8 cellular contexts compared by ENCODE assay signal in the genomic region with DNA sequence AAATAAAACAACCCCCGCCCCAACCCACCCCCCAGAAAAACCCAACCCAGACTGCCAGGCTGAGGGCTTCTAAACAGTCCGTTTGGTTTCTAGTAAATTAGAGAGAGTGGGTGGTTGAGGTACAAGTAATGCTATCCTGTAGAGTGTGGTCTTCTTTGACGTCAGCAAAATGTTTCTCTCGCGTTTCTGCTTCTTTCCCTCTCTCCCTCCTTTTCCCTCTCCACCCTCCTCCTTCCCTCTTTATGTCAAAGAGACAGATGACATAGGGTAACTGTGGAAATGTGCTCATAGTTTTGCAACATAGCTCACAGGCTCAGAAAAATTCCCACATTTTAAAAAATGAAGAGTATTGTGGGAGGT.
DNase-seq lines count a peak whose midpoint lies in the region; ATAC-seq, FAIRE-seq and TF ChIP-seq lines count a peak whose summit lies in the region.

No MANE protein-coding gene starts in this region.

- peaks cover 2% of the 10 kb centered on the region for H3K9me3 Mint-ChIP-seq in activated CD4-positive, alpha-beta T cell treated with anti-CD3 and anti-CD28 coated beads, Interleukin-2, amount 10 ng/mL, durations not matched to agents 24 days and 14 days

- peak overlapping the region; percentile 30 for H3K9ac ChIP-seq in GM12878 (ENCODE audit: control insufficient read depth, insufficient read depth, low read length)

- peak; percentile 61 for DNase-seq in activated CD4-positive, alpha-beta T cell treated with anti-CD3 and anti-CD28 coated beads, Interleukin-2, amount 10 ng/mL, durations not matched to agents 24 days and 14 days
- no peak for DNase-seq in activated CD4-positive, alpha-beta T cell treated with anti-CD3 and anti-CD28 coated beads, Interleukin-2, amount 50 U/mL, for 1 hour
- no peak for DNase-seq in GM12878 (ENCODE audit: low read depth, low spot score)
- DNase-seq in right lobe of liver = no peak
- DNase-seq in tibial artery = no peak
- no peak for DNase-seq in effector CD8-positive, alpha-beta T cell (lab: John Stamatoyannopoulos, UW)

- H3K9me3 ChIP-seq in GM12878 (replicated peaks; ENCODE audit: control insufficient read depth, insufficient read depth, low read length) (no peaks in the 10 kb centered on the region), right lobe of liver (no peaks in the 10 kb centered on the region), tibial artery (no peaks in the 10 kb centered on the region)

- peak overlapping the region; percentile 63 for H3K4me3 Mint-ChIP-seq in activated CD4-positive, alpha-beta T cell treated with anti-CD3 and anti-CD28 coated beads, Interleukin-2, amount 10 ng/mL, durations not matched to agents 24 days and 14 days

- H3K36me3 ChIP-seq in GM12878 (ENCODE audit: control insufficient read depth in 2 of 2, insufficient read depth in 2 of 2, low read length in 1 of 2) (no peaks in the 10 kb centered on the region), right lobe of liver (no peaks in the 10 kb centered on the region), tibial artery (no peaks in the 10 kb centered on the region)

- peak overlapping the region; percentile 79 for H3K27ac Mint-ChIP-seq in activated CD4-positive, alpha-beta T cell treated with anti-CD3 and anti-CD28 coated beads, Interleukin-2, amount 10 ng/mL, durations not matched to agents 24 days and 14 days

- no peaks in the 10 kb centered on the region for H3K27me3 Mint-ChIP-seq in activated CD4-positive, alpha-beta T cell treated with anti-CD3 and anti-CD28 coated beads, Interleukin-2, amount 10 ng/mL, durations not matched to agents 24 days and 14 days

- H4K20me1 ChIP-seq in GM12878 (ENCODE audit: control insufficient read depth, insufficient read depth) = no peaks in the 10 kb centered on the region

- ATAC-seq in GM12878 = peak; percentile 35
- no peak for ATAC-seq in right lobe of liver
- ATAC-seq in GM21723 (IDR thresholded peaks at IDR 0.05; ENCODE audit: unreplicated experiment) = no peak
- no peak for ATAC-seq in GM18511 (IDR thresholded peaks at IDR 0.05; ENCODE audit: unreplicated experiment)

- no peak overlapping the region for H3K4me2 ChIP-seq in GM12878 (ENCODE audit: control insufficient read depth, insufficient read depth)

- peaks cover 59% of the 10 kb centered on the region for H3K4me1 Mint-ChIP-seq in activated CD4-positive, alpha-beta T cell treated with anti-CD3 and anti-CD28 coated beads, Interleukin-2, amount 10 ng/mL, durations not matched to agents 24 days and 14 days

- in situ Hi-C loops in GM12878 (cut with MboI) = loop anchor here (5.0 to 10.0 kb wide), 2 partner anchors 128 to 366 kb away; no protein-coding TSS in a partner anchor

- SMC1A ChIA-PET in GM12878 (lab: Charles Lee; ENCODE audit: uncharacterized antibody, unreplicated experiment) = interaction anchor here (0.8 to 13.6 kb wide), 21 partner anchors 6 to 470 kb away, joined by 3 to 229 read pairs (median 5); no protein-coding TSS in a partner anchor

- no TSS peak for BruUV-seq in GM12878 (replicated peaks; lab: Mats Ljungman, UMichigan)

- FAIRE-seq in GM12878 (lab: Jason Lieb, UNC) = no peak

- H3K36me3 Mint-ChIP-seq in activated CD4-positive, alpha-beta T cell treated with anti-CD3 and anti-CD28 coated beads, Interleukin-2, amount 10 ng/mL, durations not matched to agents 24 days and 14 days (ENCODE audit: low read depth) = peaks cover 8% of the 10 kb centered on the region

- CTCF ChIA-PET in GM12878 (lab: Yijun Ruan, JAX) = interaction anchor here (1.0 to 3.3 kb wide), 5 partner anchors 8 to 470 kb away, joined by 4 to 15 read pairs (median 7); no protein-coding TSS in a partner anchor

- TF ChIP-seq RAD21 in GM12878 (IDR thresholded peaks at IDR 0.05; ENCODE audit: insufficient read depth, low read depth, low read length) = peak; percentile 8; the same call in 1 of the 2 replicates

- peak; percentile 74 to 84; a peak in 3 of 4 replicates for TF ChIP-seq EP300 in GM12878 (IDR thresholded peaks at IDR 0.05; ENCODE audit: borderline replicate concordance in 1 of 2, control insufficient read depth in 1 of 2, low read depth in 2 of 2, low read length in 2 of 2)

- H3K27me3 ChIP-seq in GM12878 (replicated peaks in 1 of 2; ENCODE audit: control insufficient read depth in 2 of 2, insufficient read depth in 2 of 2, low read length in 1 of 2) = no peaks in the 10 kb centered on the region
- H3K27me3 ChIP-seq in right lobe of liver = no peaks in the 10 kb centered on the region
- H3K27me3 ChIP-seq in tibial artery = no peaks in the 10 kb centered on the region

- H3K4me3 ChIP-seq in GM12878 = no peak overlapping the region
- peak overlapping the region; percentile 19 to 47 (median 39) for H3K4me3 ChIP-seq in right lobe of liver
- H3K4me3 ChIP-seq in tibial artery = peak overlapping the region; percentile 30 to 45

- H3K4me1 ChIP-seq in GM12878 (ENCODE audit: control insufficient read depth, insufficient read depth, low read length) (peaks cover 60% of the 10 kb centered on the region), right lobe of liver (peaks cover 0 to 70% (median 30%) of the 10 kb centered on the region in 4 donors), tibial artery (peaks cover 6 to 55% (median 35%) of the 10 kb centered on the region in 4 donors)

- WGBS in GM12878 (ENCODE audit: insufficient coverage, insufficient replicate concordance, low lambda C conversion rate, missing lambda C conversion rate) = 1% methylated on average over 5 of the region's 5 CpGs
- 2% methylated on average over 5 of the region's 5 CpGs for WGBS in right lobe of liver (ENCODE audit: insufficient coverage, low coverage, low lambda C conversion rate, missing lambda C conversion rate)

- intact Hi-C loops in activated CD4-positive, alpha-beta T cell treated with anti-CD3 and anti-CD28 coated beads, Interleukin-2, amount 10 ng/mL, durations not matched to agents 24 days and 14 days (cut with micrococcal nuclease) = loop anchor here (1.0 to 2.0 kb wide), 2 partner anchors 8 to 40 kb away; no protein-coding TSS in a partner anchor
- intact Hi-C loops in GM12878 (cut with micrococcal nuclease; ENCODE audit: unreplicated experiment) = loop anchor here (2.0 kb wide), 5 partner anchors 40 to 128 kb away; no protein-coding TSS in a partner anchor
- intact Hi-C loops in right lobe of liver (cut with DNase I) = loop anchor here in 1 of 2 donors (10.0 kb wide), 3 partner anchors 104 to 436 kb away; partner anchors contain the start of gene IRF2BP2
- intact Hi-C loops in tibial artery (cut with DNase I; ENCODE audit: low total_unique reads) = loop anchor here (5.0 kb wide), 1 partner anchor 53 kb away; no protein-coding TSS in a partner anchor

- RAD21 ChIA-PET in GM12878 (lab: Charles Lee; ENCODE audit: unreplicated experiment) = interaction anchor here (1.0 to 13.6 kb wide), 20 partner anchors 10 to 475 kb away, joined by 3 to 258 read pairs (median 8); partner anchors contain the start of gene IRF2BP2

- H2AFZ ChIP-seq in GM12878 (ENCODE audit: control insufficient read depth, low read depth, low read length) = no peak overlapping the region; the same call in 1 of the 2 replicates

- H3K79me2 ChIP-seq in GM12878 (ENCODE audit: control insufficient read depth, insufficient read depth, low read length) = no peaks in the 10 kb centered on the region

- POLR2A ChIA-PET in GM12878 (lab: Charles Lee) = interaction anchor here (0.5 to 12.0 kb wide), 17 partner anchors 4 to 370 kb away, joined by 3 to 111 read pairs (median 5); partner anchors contain the start of gene IRF2BP2

- TF ChIP-seq CTCF in GM12878 (IDR thresholded peaks at IDR 0.05 in 2 of 3, conservative IDR thresholded peaks at IDR 0.05 in 1 of 3; ENCODE audit: control insufficient read depth in 2 of 3, extremely low read depth in 1 of 3, insufficient read depth in 1 of 3, low read depth in 3 of 3, low read length in 3 of 3) (no peak), right lobe of liver (IDR thresholded peaks at IDR 0.05) (no peak), tibial artery (IDR thresholded peaks at IDR 0.05) (no peak)

- peak overlapping the region; percentile 95 for H3K27ac ChIP-seq in GM12878 (ENCODE audit: control insufficient read depth, insufficient read depth)
- peak overlapping the region; percentile 95 to 99 (median 98) for H3K27ac ChIP-seq in right lobe of liver
- H3K27ac ChIP-seq in tibial artery = peak overlapping the region; percentile 77 to 78

- TF ChIP-seq POLR2A in GM12878 (IDR thresholded peaks at IDR 0.05; ENCODE audit: low read depth, low read length) (no peak), right lobe of liver (IDR thresholded peaks at IDR 0.05) (no peak)

TF ChIP-seq in GM12878, 131 proteins besides CTCF, POLR2A, EP300 and RAD21 (continues in another document):
- peak; percentile 82 to 93 for TF ChIP-seq IKZF2 (IDR thresholded peaks at IDR 0.05)
- TF ChIP-seq GATAD2B (conservative IDR thresholded peaks at IDR 0.05; ENCODE audit: low read depth) = no peak
- no peak for TF ChIP-seq SMAD5 (IDR thresholded peaks at IDR 0.05; ENCODE audit: low read depth)
- peak; percentile 73; the same call in 1 of the 2 replicates for TF ChIP-seq MTA2 (IDR thresholded peaks at IDR 0.05; ENCODE audit: low read depth)
- no peak for TF ChIP-seq MYC (IDR thresholded peaks at IDR 0.05; ENCODE audit: insufficient read depth, insufficient read length, insufficient replicate concordance, low read length, severe bottlenecking)
- TF ChIP-seq BCL11A (IDR thresholded peaks at IDR 0.05; ENCODE audit: low read depth, low read length) = peak; percentile 66
- no peak for TF ChIP-seq E2F8 (IDR thresholded peaks at IDR 0.05; ENCODE audit: low read depth, partially characterized antibody)
- TF ChIP-seq YY1 (IDR thresholded peaks at IDR 0.05; ENCODE audit: low read depth, low read length) = no peak
